ENCODE assay signal across 8 cellular contexts in the genomic region with DNA sequence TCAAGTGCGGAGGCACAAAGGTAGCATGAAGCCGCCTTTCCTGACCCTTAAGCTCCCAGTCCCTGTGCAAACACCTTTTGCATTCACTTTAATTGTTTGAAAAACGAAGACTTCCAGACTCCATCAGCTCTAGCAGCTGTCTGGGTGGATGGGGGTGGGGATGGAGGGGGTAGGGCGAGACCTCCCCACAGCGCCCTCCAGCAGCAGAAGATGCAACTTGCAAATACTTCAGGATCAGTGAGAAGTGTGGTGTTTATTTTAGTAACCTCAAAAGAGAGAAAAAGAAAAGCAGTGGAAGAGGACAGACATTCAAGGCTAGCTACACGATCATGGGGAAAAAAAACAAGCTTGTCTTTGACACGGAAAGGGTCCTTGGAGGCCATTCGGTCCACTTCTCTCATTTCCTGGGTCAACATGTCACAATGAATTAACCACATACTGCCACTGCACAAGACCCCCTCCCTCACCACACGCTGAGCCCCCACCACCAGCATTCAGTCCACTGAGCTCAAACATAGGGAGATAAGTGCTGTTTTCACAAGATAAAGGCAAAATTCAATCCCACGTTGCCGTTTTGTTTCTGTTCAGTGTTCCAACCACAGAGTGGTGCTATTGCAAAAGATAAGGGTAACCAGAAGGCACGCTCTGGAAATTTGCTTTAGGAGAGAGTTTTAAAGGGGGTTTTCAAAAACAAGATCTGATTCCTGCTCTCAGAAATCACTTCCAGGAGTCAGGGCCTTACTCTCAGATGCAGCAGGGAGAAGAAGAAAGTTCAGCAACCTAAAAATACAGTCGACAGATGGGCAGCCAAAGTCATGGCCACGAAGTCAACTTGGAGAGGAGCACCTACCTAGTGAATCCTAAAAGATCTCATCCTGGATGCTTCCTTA. TPM values are rescaled to one million over a fixed set of nuclear protein-coding genes. Genes with fewer than 3 reads are reported as not detected.
DNase-seq lines count a peak whose midpoint lies in the region; ATAC-seq and TF ChIP-seq lines count a peak whose summit lies in the region.

No MANE protein-coding gene starts in this region.

- ATAC-seq in left lung: peak; percentile 61

- DNase-seq in AG20443 (ENCODE audit: low spot score): peak; percentile 50
- peak; percentile 5 for DNase-seq in KG1 (lab: John Stamatoyannopoulos, UW)
- DNase-seq in astrocyte of the spinal cord (ENCODE audit: low read depth, low spot score): no peak
- DNase-seq in left lung: no peak
- no peak for DNase-seq in HCEC 1CT
- no peak for DNase-seq in stimulated activated naive CD4-positive, alpha-beta T cell treated with Interleukin-2 at 50 U/mL for 16 hours (lab: John Stamatoyannopoulos, UW)
- DNase-seq in activated CD4-positive, CD25-positive, alpha-beta regulatory T cell (lab: John Stamatoyannopoulos, UW): no peak
- no peak for DNase-seq in kidney glomerular epithelial cell (lab: John Stamatoyannopoulos, UW)

- in situ Hi-C loops in astrocyte of the spinal cord (cut with HindIII; ENCODE audit: low sequenced_read_pairs): no loop called here

- peaks cover 45 to 72% of the 10 kb centered on the region in 2 donors for H3K27me3 ChIP-seq in left lung

- H3K36me3 ChIP-seq in left lung: no peaks in the 10 kb centered on the region

- H3K9me3 ChIP-seq in left lung: no peaks in the 10 kb centered on the region

- H3K4me1 ChIP-seq in left lung: peaks cover 0 to 26% of the 10 kb centered on the region in 2 donors

- H3K27ac ChIP-seq in left lung: no peak overlapping the region

- H3K4me3 ChIP-seq in astrocyte of the spinal cord (ENCODE audit: low read depth, low read length) (no peak overlapping the region), left lung (no peak overlapping the region)

- TF ChIP-seq CTCF in astrocyte of the spinal cord (IDR thresholded peaks at IDR 0.05; ENCODE audit: low read depth, low read length) (peak; percentile 48), left lung (IDR thresholded peaks at IDR 0.05) (no peak)

- intact Hi-C loops in left lung (cut with DNase I): no loop called here

RNA-seq across cellular contexts. Expression of gene NTF3, which starts 3.3 kb away (rescaled TPM):
- total RNA-seq in left lung: under 1 TPM; 0.35 to 0.79 TPM

Comparison
In these comparisons a context has a peak if more than half of its experiments do, and no peak if none do; other contexts are left out.
1. DNase-seq: peak in AG20443 (single experiment) and KG1 (single experiment); none in astrocyte of the spinal cord (single experiment), left lung (0 of 2), HCEC 1CT (single experiment), stimulated activated naive CD4-positive, alpha-beta T cell treated with Interleukin-2 at 50 U/mL for 16 hours (single experiment), activated CD4-positive, CD25-positive, alpha-beta regulatory T cell (0 of 4) and kidney glomerular epithelial cell (single experiment).